8 cellular contexts compared by ENCODE assay signal in the genomic region with DNA sequence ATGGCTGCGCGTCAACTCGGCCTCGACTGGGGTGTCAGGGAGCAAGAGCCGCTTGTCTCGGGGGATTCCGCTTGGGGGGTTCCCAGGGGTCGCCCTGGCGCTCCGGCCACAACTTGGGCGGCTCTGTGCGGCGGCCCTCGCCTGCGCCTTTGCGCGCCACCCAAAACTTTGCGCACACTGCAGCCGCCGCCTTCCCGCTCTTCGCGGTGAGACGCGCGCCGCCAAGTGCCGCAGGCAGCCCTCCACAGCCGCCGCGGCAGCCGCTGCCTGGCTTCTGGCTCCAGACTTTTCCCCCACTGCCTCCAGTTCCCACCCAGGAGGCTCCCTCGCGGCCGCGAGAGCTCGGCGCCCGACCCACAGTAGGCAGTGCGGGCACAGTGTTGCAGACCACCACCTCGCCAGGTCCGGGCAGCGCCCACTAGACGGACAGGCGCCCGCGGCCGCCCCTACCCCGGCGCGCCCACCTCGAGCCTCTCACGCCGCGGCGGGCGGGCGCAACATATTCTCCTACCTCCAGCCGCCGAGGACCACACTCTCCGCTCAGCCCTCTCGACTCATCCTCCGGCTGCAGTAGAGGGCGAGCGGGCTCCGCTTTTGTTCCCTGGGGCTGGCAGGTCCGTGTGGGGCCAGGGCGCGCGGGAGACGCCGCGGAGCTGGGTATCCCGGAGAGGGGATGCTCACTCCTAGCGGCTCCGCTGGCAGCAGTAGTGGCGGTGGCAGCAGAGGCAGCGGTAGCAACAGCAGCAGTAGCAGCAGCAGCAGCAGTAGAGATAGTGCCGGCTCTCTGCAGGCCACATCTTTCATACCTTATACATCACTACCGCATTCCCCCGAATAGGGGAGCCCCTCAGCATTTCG.
DNase-seq lines count a peak whose midpoint lies in the region; ATAC-seq, FAIRE-seq and TF ChIP-seq lines count a peak whose summit lies in the region.

No MANE protein-coding gene starts in this region.

- H3K27ac ChIP-seq in H1 (ENCODE audit: low read depth, low read length), result no peak overlapping the region
- no peak overlapping the region for H3K27ac ChIP-seq in upper lobe of left lung

- no peak overlapping the region for H3K14ac ChIP-seq in H1 (ENCODE audit: insufficient read length)

- no peak overlapping the region for H2BK20ac ChIP-seq in H1 (ENCODE audit: low read length)

- H3K79me2 ChIP-seq in H1 (ENCODE audit: control insufficient read depth in 1 of 2, insufficient read depth in 2 of 2, low read length in 2 of 2), result peaks cover 0 to 11% of the 10 kb centered on the region in 2 experiments; a peak in 2 of 4 replicates

- no peak overlapping the region for H3K4ac ChIP-seq in H1 (replicated peaks; ENCODE audit: insufficient read length, low read depth, low read length)

- TF ChIP-seq EP300 in H1 (IDR thresholded peaks at IDR 0.05; ENCODE audit: borderline replicate concordance in 1 of 2, low read depth in 2 of 2, low read length in 2 of 2) (peak in 1 of 2 experiments; percentile 25; a peak in 1 of 3 replicates), upper lobe of left lung (IDR thresholded peaks at IDR 0.05) (no peak)

- POLR2A ChIA-PET in AG04449 (lab: Yijun Ruan, JAX), result no interaction called here
- POLR2A ChIA-PET in H1 (lab: Charles Lee; ENCODE audit: partially characterized antibody), result interaction anchor here (0.6 kb wide), 1 partner anchor 12 kb away, joined by 5 read pairs; no protein-coding TSS in a partner anchor

- peaks cover 4% of the 10 kb centered on the region; the same call in 1 of the 2 replicates for H3K79me1 ChIP-seq in H1 (ENCODE audit: low read depth, low read length)

- peak; percentile 8 to 24; a peak in 3 of 4 replicates for TF ChIP-seq RAD21 in H1 (IDR thresholded peaks at IDR 0.05 in 1 of 2, conservative IDR thresholded peaks at IDR 0.05 in 1 of 2; ENCODE audit: low read depth in 2 of 2, low read length in 2 of 2)

- H2BK15ac ChIP-seq in H1 (ENCODE audit: low read length), result no peak overlapping the region

- no peak for FAIRE-seq in H1 (lab: Jason Lieb, UNC)

- H2BK12ac ChIP-seq in H1 (ENCODE audit: low read depth, low read length), result no peak overlapping the region

- TF ChIP-seq CTCF in AG04449 (IDR thresholded peaks at IDR 0.05; ENCODE audit: insufficient read depth, low read length, missing control alignments) (no peak), H1 (IDR thresholded peaks at IDR 0.05; ENCODE audit: control extremely low read depth in 1 of 3, insufficient read depth in 1 of 3, low read depth in 1 of 3, low read length in 3 of 3) (peak in 1 of 3 experiments; percentile 18; a peak in 1 of 4 replicates), upper lobe of left lung (IDR thresholded peaks at IDR 0.05) (no peak)

- no peak overlapping the region for H2BK5ac ChIP-seq in H1 (ENCODE audit: low read depth, low read length)

- WGBS in H1 (ENCODE audit: extremely low coverage in 1 of 2, insufficient coverage in 1 of 2, insufficient read length in 1 of 2, insufficient replicate concordance in 2 of 2, low coverage in 1 of 2, low lambda C conversion rate in 2 of 2, missing lambda C conversion rate in 1 of 2), 2 experiments, result 2% methylated on average over 55 of the region's 82 CpGs; no CpG with 5 or more reads in 1 of the 2 experiments
- WGBS in upper lobe of left lung, 2 donors, result 0 to 1% methylated on average over 5 to 74 of the region's 82 CpGs

- no peak overlapping the region for H4K5ac ChIP-seq in H1 (ENCODE audit: insufficient read length, low read depth, low read length)

- peaks cover 0 to 8% of the 10 kb centered on the region in 2 experiments for H4K20me1 ChIP-seq in H1 (replicated peaks in 1 of 2; ENCODE audit: control insufficient read depth in 1 of 2, insufficient read depth in 2 of 2, low read length in 2 of 2)

- TF ChIP-seq POLR2A in H1 (IDR thresholded peaks at IDR 0.05; ENCODE audit: control extremely low read depth in 1 of 2, low read depth in 2 of 2, low read length in 2 of 2) (no peak), upper lobe of left lung (IDR thresholded peaks at IDR 0.05) (no peak)

- H3K4me1 ChIP-seq in H1 (replicated peaks in 1 of 4; ENCODE audit: control insufficient read depth in 3 of 4, insufficient read depth in 4 of 4, low read length in 3 of 4), result peaks cover 8 to 11% (median 10%) of the 10 kb centered on the region in 4 experiments; a peak in 6 of 7 replicates
- H3K4me1 ChIP-seq in upper lobe of left lung, result peaks cover 8 to 22% (median 12%) of the 10 kb centered on the region in 4 donors

- peaks cover 13% of the 10 kb centered on the region for H3K23me2 ChIP-seq in H1 (ENCODE audit: low read depth, low read length)

- peak overlapping the region; percentile 88 for H4K8ac ChIP-seq in H1 (ENCODE audit: extremely low read depth, insufficient read depth, low read length)

- CTCF ChIA-PET in AG04449 (lab: Yijun Ruan, JAX), result no interaction called here
- CTCF ChIA-PET in H1 (lab: Charles Lee; ENCODE audit: partially characterized antibody), result interaction anchor here (0.5 to 4.8 kb wide), 19 partner anchors 11 to 326 kb away, joined by 3 to 42 read pairs (median 4); a partner anchor contains a TSS

- H3K27me3 ChIP-seq in H1 (replicated peaks in 1 of 4; ENCODE audit: control insufficient read depth in 3 of 4, extremely low read depth in 1 of 4, insufficient read depth in 3 of 4, low read length in 3 of 4) (peaks cover 2 to 20% (median 19%) of the 10 kb centered on the region in 4 experiments), upper lobe of left lung (peaks cover 0 to 21% (median 5%) of the 10 kb centered on the region in 4 donors)

- peak overlapping the region; percentile 52; the same call in 1 of the 2 replicates for H2AFZ ChIP-seq in H1 (ENCODE audit: low read length)

- H4K91ac ChIP-seq in H1 (replicated peaks; ENCODE audit: insufficient read length, low read length), result no peak overlapping the region

- ATAC-seq in GM19023 (IDR thresholded peaks at IDR 0.05; ENCODE audit: unreplicated experiment) (peak; percentile 61), upper lobe of left lung (ENCODE audit: low FRiP score in 2 of 2) (peak in 1 of 2 donors; percentile 26), HG02610 (IDR thresholded peaks at IDR 0.05; ENCODE audit: unreplicated experiment) (no peak)

- peak overlapping the region; percentile 84 to 98 for H3K4me2 ChIP-seq in H1 (ENCODE audit: insufficient read depth in 1 of 2, low read depth in 2 of 2, low read length in 2 of 2)

- peak overlapping the region; percentile 46 for H3K4me3 ChIP-seq in AG04449 (ENCODE audit: low read depth, low read length)
- H3K4me3 ChIP-seq in H1 (ENCODE audit: extremely low read depth in 1 of 4, insufficient read depth in 2 of 4, low read depth in 3 of 4, low read length in 4 of 4), result peak overlapping the region; percentile 63 to 77 (median 70)
- H3K4me3 ChIP-seq in upper lobe of left lung, result peak overlapping the region in 3 of 4 donors; percentile 3 to 36 (median 19)

- peak overlapping the region in 2 of 4 experiments; percentile 13 to 61; a peak in 3 of 7 replicates for H3K9ac ChIP-seq in H1 (replicated peaks in 1 of 4; ENCODE audit: extremely low read depth in 1 of 4, low read depth in 3 of 4, low read length in 3 of 4)

- H3K18ac ChIP-seq in H1 (ENCODE audit: extremely low read depth, low read length), result peak overlapping the region; percentile 72

- H2BK120ac ChIP-seq in H1 (replicated peaks; ENCODE audit: low read depth, low read length), result no peak overlapping the region

- H2AK5ac ChIP-seq in H1 (ENCODE audit: low read depth, low read length), result no peak overlapping the region

- H3K36me3 ChIP-seq in H1 (ENCODE audit: control insufficient read depth in 2 of 4, insufficient read depth in 4 of 4, low read length in 3 of 4) (no peaks in the 10 kb centered on the region), upper lobe of left lung (no peaks in the 10 kb centered on the region)

- DNase-seq in AG04449 (ENCODE audit: low read depth, low spot score) (no peak), NCI-H69 (lab: John Stamatoyannopoulos, UW) (peak; percentile 46), H1 (ENCODE audit: low read depth in 1 of 2, low spot score in 2 of 2) (peak; percentile 47 to 83), lung microvascular endothelial cell (ENCODE audit: low read depth in 2 of 2) (peak; percentile 14 to 49), upper lobe of left lung (peak in 1 of 2 donors; percentile 79)
- DNase-seq in stimulated activated CD4-positive, alpha-beta T cell treated with anti-CD3 and anti-CD28 coated beads, Interleukin-4, amount 100 ng/mL, for 4 hours, result no peak

- no peak overlapping the region for H3K56ac ChIP-seq in H1 (replicated peaks; ENCODE audit: insufficient read length, low read depth, low read length)

- H3K23ac ChIP-seq in H1 (ENCODE audit: insufficient read length), result no peak overlapping the region

- H3K9me3 ChIP-seq in H1 (ENCODE audit: insufficient read depth in 2 of 2, low read depth in 1 of 2, low read length in 1 of 2) (no peaks in the 10 kb centered on the region), upper lobe of left lung (no peaks in the 10 kb centered on the region)

TF ChIP-seq in H1, 55 proteins besides CTCF, POLR2A, EP300 and RAD21 (continues in another document):
- TF ChIP-seq CBX8 (IDR thresholded peaks at IDR 0.05; ENCODE audit: borderline replicate concordance, low read depth, low read length), result no peak
- TF ChIP-seq TEAD4 (IDR thresholded peaks at IDR 0.05; ENCODE audit: low read depth, low read length), result peak; percentile 90; the same call in 1 of the 2 replicates
- TF ChIP-seq, protein P1, sequence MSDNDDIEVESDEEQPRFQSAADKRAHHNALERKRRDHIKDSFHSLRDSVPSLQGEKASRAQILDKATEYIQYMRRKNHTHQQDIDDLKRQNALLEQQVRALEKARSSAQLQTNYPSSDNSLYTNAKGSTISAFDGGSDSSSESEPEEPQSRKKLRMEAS (IDR thresholded peaks at IDR 0.05), result peak; percentile 57; the same call in 1 of the 2 replicates
- TF ChIP-seq FOSL1 (IDR thresholded peaks at IDR 0.05; ENCODE audit: insufficient read depth, low read depth, low read length), result no peak
- no peak for TF ChIP-seq POLR2AphosphoS5 (IDR thresholded peaks at IDR 0.05; ENCODE audit: low read depth, low read length)
- TF ChIP-seq, protein P2, sequence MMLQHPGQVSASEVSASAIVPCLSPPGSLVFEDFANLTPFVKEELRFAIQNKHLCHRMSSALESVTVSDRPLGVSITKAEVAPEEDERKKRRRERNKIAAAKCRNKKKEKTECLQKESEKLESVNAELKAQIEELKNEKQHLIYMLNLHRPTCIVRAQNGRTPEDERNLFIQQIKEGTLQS (IDR thresholded peaks at IDR 0.05; ENCODE audit: insufficient read depth, low read depth, low read length), result no peak
- TF ChIP-seq, protein P3, sequence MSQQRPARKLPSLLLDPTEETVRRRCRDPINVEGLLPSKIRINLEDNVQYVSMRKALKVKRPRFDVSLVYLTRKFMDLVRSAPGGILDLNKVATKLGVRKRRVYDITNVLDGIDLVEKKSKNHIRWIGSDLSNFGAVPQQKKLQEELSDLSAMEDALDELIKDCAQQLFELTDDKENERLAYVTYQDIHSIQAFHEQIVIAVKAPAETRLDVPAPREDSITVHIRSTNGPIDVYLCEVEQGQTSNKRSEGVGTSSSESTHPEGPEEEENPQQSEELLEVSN (IDR thresholded peaks at IDR 0.05), result peak; percentile 93
- TF ChIP-seq SRF (IDR thresholded peaks at IDR 0.05; ENCODE audit: low read depth, low read length), result no peak
- peak in 1 of 2 experiments; percentile 78; a peak in 2 of 4 replicates for TF ChIP-seq HDAC2 (IDR thresholded peaks at IDR 0.05; ENCODE audit: borderline replicate concordance in 1 of 2, low read depth in 2 of 2, low read length in 2 of 2)
- TF ChIP-seq SP2 (IDR thresholded peaks at IDR 0.05; ENCODE audit: low read length), result no peak

Comparison
In these comparisons a context has a peak if more than half of its experiments do, and no peak if none do; other contexts are left out.
1. DNase-seq: peak in NCI-H69 (single experiment), H1 (2 of 2) and lung microvascular endothelial cell (2 of 2); none in AG04449 (single experiment) and stimulated activated CD4-positive, alpha-beta T cell treated with anti-CD3 and anti-CD28 coated beads, Interleukin-4, amount 100 ng/mL, for 4 hours (0 of 2).
2. H3K4me3 ChIP-seq: peak in every context shown above with its lines; median percentile 70 in H1; 46 in AG04449; 19 in upper lobe of left lung.